ENCODE assay signal across 20 cellular contexts in the genomic region with DNA sequence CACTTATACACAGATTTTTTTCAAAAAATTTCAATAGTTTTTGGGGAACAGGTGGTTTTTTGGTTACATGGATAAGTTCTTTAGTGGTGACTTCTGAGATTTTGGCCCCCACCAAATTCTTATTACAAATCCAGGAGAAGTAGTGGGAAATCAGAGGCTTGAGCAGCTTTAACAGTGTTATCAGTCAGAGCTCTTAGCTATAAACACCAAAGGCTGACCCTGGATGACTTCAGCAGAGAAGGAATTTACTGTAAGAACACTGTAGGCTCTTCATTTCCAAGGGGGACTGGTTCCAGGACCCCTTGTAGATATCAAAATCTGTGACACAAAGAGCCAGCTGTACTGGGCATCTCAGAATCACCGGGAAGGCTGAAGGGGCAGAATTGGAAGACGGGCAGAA.
"Had no signal": no experiment of that assay in that cellular context is flagged by ENCODE, and none has a peak within 500 bp of the region (broad histone marks: within the 10 kb centered on the region; RNA-seq: fewer than 3 reads in every experiment).

No MANE protein-coding gene starts in this region.

- H3K27ac ChIP-seq: breast epithelium, gastroesophageal sphincter, heart right ventricle, neutrophil, parathyroid adenoma, thyroid gland had no signal

- H3K4me3 Mint-ChIP-seq: activated CD4-positive, alpha-beta T cell treated with anti-CD3 and anti-CD28 coated beads, Interleukin-2, amount 10 ng/mL, durations not matched to agents 7 days and 5 days; activated naive CD8-positive, alpha-beta T cell treated with anti-CD3 and anti-CD28 coated beads, Interleukin-2, amount 10 ng/mL, durations not matched to agents 7 days and 5 days; effector memory CD8-positive, alpha-beta T cell; stimulated activated memory B cell treated with anti-CD40 and anti-IgM and Interleukin-4, amounts not matched to agents 10 μg/mL and 1 μg/mL and 100 μg/mL, for 72 hours had no signal

- H3K9ac ChIP-seq: parathyroid adenoma had no signal

- H3K9me3 ChIP-seq: breast epithelium, gastroesophageal sphincter, mucosa of descending colon, neutrophil, thyroid gland had no signal

- H3K4me1 Mint-ChIP-seq: activated naive CD8-positive, alpha-beta T cell treated with anti-CD3 and anti-CD28 coated beads, Interleukin-2, amount 10 ng/mL, durations not matched to agents 7 days and 5 days had no signal

- H3K79me2 ChIP-seq: parathyroid adenoma had no signal

- FAIRE-seq: TTC549, urothelium cell line had no signal

- H3K27me3 Mint-ChIP-seq: activated CD4-positive, alpha-beta T cell treated with anti-CD3 and anti-CD28 coated beads, Interleukin-2, amount 10 ng/mL, durations not matched to agents 7 days and 5 days; activated naive CD8-positive, alpha-beta T cell treated with anti-CD3 and anti-CD28 coated beads, Interleukin-2, amount 10 ng/mL, durations not matched to agents 7 days and 5 days; effector memory CD8-positive, alpha-beta T cell; naive thymus-derived CD8-positive, alpha-beta T cell; stimulated activated memory B cell treated with anti-CD40 and anti-IgM and Interleukin-4, amounts not matched to agents 10 μg/mL and 1 μg/mL and 100 μg/mL, for 72 hours had no signal

- H3K4me3 ChIP-seq: breast epithelium, gastroesophageal sphincter, heart right ventricle, lung, mucosa of descending colon, thyroid gland had no signal

- H3K4me1 ChIP-seq: breast epithelium, parathyroid adenoma, thyroid gland had no signal

- DNase-seq: activated CD4-positive, alpha-beta T cell treated with anti-CD3 and anti-CD28 coated beads, Interleukin-2, amount 10 ng/mL, durations not matched to agents 7 days and 5 days; activated CD4-positive, CD25-positive, alpha-beta regulatory T cell; activated naive CD8-positive, alpha-beta T cell treated with anti-CD3 and anti-CD28 coated beads, Interleukin-2, amount 10 ng/mL, durations not matched to agents 7 days and 5 days; anterior cingulate cortex; cerebellar nuclear complex; dermis blood vessel endothelial cell; effector memory CD8-positive, alpha-beta T cell; heart right ventricle; naive thymus-derived CD8-positive, alpha-beta T cell; T-helper 2 cell; thyroid gland had no signal

- H3K27ac Mint-ChIP-seq: activated CD4-positive, alpha-beta T cell treated with anti-CD3 and anti-CD28 coated beads, Interleukin-2, amount 10 ng/mL, durations not matched to agents 7 days and 5 days; activated naive CD8-positive, alpha-beta T cell treated with anti-CD3 and anti-CD28 coated beads, Interleukin-2, amount 10 ng/mL, durations not matched to agents 7 days and 5 days; effector memory CD8-positive, alpha-beta T cell; stimulated activated memory B cell treated with anti-CD40 and anti-IgM and Interleukin-4, amounts not matched to agents 10 μg/mL and 1 μg/mL and 100 μg/mL, for 72 hours had no signal

- H2AFZ ChIP-seq: parathyroid adenoma had no signal

- H3K27me3 ChIP-seq: breast epithelium, gastroesophageal sphincter, heart right ventricle, neutrophil, thyroid gland had no signal

- H3K9me3 Mint-ChIP-seq: effector memory CD8-positive, alpha-beta T cell; stimulated activated memory B cell treated with anti-CD40 and anti-IgM and Interleukin-4, amounts not matched to agents 10 μg/mL and 1 μg/mL and 100 μg/mL, for 72 hours had no signal

- H3K36me3 ChIP-seq: breast epithelium had no signal
